8 cellular contexts compared by ENCODE assay signal in genomic region chr7:143408686-143409551, GRCh38. TPM values are rescaled to one million over a fixed set of nuclear protein-coding genes. Genes with fewer than 3 reads are reported as not detected.
DNase-seq lines count a peak whose midpoint lies in the region; ATAC-seq and TF ChIP-seq lines count a peak whose summit lies in the region.

EPHA1 (minus strand) TSS chr7:143408856; CDS start chr7:143408805, 51 bp downstream.

- intact Hi-C loops in posterior vena cava (cut with DNase I) = no loop called here

- ATAC-seq in GM18907 (IDR thresholded peaks at IDR 0.05; ENCODE audit: unreplicated experiment) = no peak

- TF ChIP-seq CTCF in GM12873 (IDR thresholded peaks at IDR 0.05; ENCODE audit: insufficient read depth, low read depth, low read length, missing control alignments) (peak; percentile 47), fibroblast of the aortic adventitia (IDR thresholded peaks at IDR 0.05; ENCODE audit: insufficient read depth, low read length) (peak; percentile 36)

- H3K4me3 ChIP-seq in fibroblast of the aortic adventitia (ENCODE audit: low read depth, low read length) = no peak within 1 kb of the TSS

- peak; percentile 81 for DNase-seq in NCI-H1105 treated with DMSO at 0.1 percent for 48 hours (lab: John Stamatoyannopoulos, UW)
- DNase-seq in activated T-cell treated with anti-CD3 and anti-CD28 coated beads for 48 hours (ENCODE audit: low read depth) = peak; percentile 34
- no peak for DNase-seq in fibroblast of the aortic adventitia (ENCODE audit: low read depth)
- peak; percentile 76 for DNase-seq in posterior vena cava (ENCODE audit: low spot score)
- DNase-seq in COR-L47 (lab: John Stamatoyannopoulos, UW) = no peak
- DNase-seq in superior temporal gyrus (ENCODE audit: extremely low spot score) = no peak

RNA-seq across cellular contexts. Expression of gene EPHA1, which starts in this region (rescaled TPM):
- not detected in 2 replicates for total RNA-seq in fibroblast of the aortic adventitia (ENCODE audit: low replicate concordance)
- under 1 TPM in 1 of 2 donors, not detected in 1; 0.24 TPM for total RNA-seq in posterior vena cava

Comparison
In these comparisons a context has a peak if more than half of its experiments do, and no peak if none do; other contexts are left out.
1. Peak in DNase-seq in posterior vena cava; RNA of the gene not detected or under 1 TPM.
2. DNase-seq: peak in NCI-H1105 treated with DMSO at 0.1 percent for 48 hours (single experiment) and activated T-cell treated with anti-CD3 and anti-CD28 coated beads for 48 hours (single experiment); none in fibroblast of the aortic adventitia (single experiment), COR-L47 (single experiment) and superior temporal gyrus (single experiment).